8 cellular contexts compared by ENCODE assay signal in the genomic region with DNA sequence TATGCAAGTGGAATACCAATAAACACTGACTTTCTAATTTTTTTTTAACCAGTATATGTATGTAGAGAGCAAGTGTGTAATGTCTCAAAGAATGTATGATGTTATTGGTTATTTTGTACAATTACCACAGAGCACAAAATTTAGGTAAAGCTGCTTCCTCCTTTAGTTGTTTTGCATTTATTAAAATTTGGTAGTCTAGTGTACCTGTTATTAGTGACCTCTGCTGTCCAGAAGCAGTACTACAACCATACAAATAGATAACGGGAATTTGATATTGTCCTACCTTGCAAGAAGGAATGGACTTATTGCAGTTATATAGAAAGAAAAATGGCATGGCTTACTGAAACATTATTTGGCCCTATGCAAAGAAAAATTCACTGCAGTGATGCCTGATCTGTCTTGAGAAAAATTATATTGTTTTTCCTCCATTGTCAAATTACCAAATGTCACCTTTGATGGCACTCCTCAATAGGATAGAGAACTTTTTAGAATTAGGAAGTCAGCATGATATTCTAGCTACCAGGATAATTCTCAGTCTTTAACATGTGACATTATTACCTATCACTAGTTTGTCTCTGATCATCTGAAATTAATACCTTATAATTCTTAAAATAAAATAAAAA.
DNase-seq lines count a peak whose midpoint lies in the region; ATAC-seq and TF ChIP-seq lines count a peak whose summit lies in the region.

No MANE protein-coding gene starts in this region.

- ATAC-seq in HG03045 (IDR thresholded peaks at IDR 0.05; ENCODE audit: unreplicated experiment) (no peak), HG02588 (IDR thresholded peaks at IDR 0.05; ENCODE audit: unreplicated experiment) (no peak)

- peaks cover 6% of the 10 kb centered on the region for H3K27me3 Mint-ChIP-seq in activated CD4-positive, alpha-beta T cell treated with anti-CD3 and anti-CD28 coated beads, Interleukin-2, amount 10 ng/mL, durations not matched to agents 7 days and 5 days

- H4K12ac ChIP-seq in trophoblast cell (ENCODE audit: low read depth, low read length): no peak overlapping the region

- H3K9me3 Mint-ChIP-seq in activated CD4-positive, alpha-beta T cell treated with anti-CD3 and anti-CD28 coated beads, Interleukin-2, amount 10 ng/mL, durations not matched to agents 7 days and 5 days: no peaks in the 10 kb centered on the region

- H3K79me2 ChIP-seq in trophoblast cell (ENCODE audit: control insufficient read depth, insufficient read depth, low read length, poor library complexity): no peaks in the 10 kb centered on the region

- H3K9me3 ChIP-seq in esophagus muscularis mucosa (no peaks in the 10 kb centered on the region), trophoblast cell (ENCODE audit: insufficient read depth, low read depth, low read length) (no peaks in the 10 kb centered on the region)

- no peak overlapping the region for H2AFZ ChIP-seq in trophoblast cell (ENCODE audit: insufficient read depth, low read length, poor library complexity)

- H3K4ac ChIP-seq in trophoblast cell (ENCODE audit: low read depth, low read length): no peak overlapping the region

- 0% methylated on average over 1 of the region's 1 CpG for WGBS in esophagus muscularis mucosa
- no CpG with 5 or more reads among the region's 1 CpG for WGBS in trophoblast cell (ENCODE audit: extremely low coverage, insufficient coverage, insufficient read length)

- POLR2A ChIA-PET in activated CD4-positive, alpha-beta T cell treated with anti-CD3 and anti-CD28 coated beads, Interleukin-2, amount 10 ng/mL, durations not matched to agents 7 days and 5 days (lab: Charles Lee): no interaction called here

- H3K4me3 ChIP-seq in esophagus muscularis mucosa (no peak overlapping the region), trophoblast cell (ENCODE audit: low read depth, low read length) (no peak overlapping the region)

- intact Hi-C loops in esophagus muscularis mucosa (cut with DNase I): loop anchor here (5.0 to 10.0 kb wide), 2 partner anchors 154 to 321 kb away; no protein-coding TSS in a partner anchor

- no peaks in the 10 kb centered on the region for H3K79me1 ChIP-seq in trophoblast cell (ENCODE audit: low read length)

- H3K36me3 Mint-ChIP-seq in activated CD4-positive, alpha-beta T cell treated with anti-CD3 and anti-CD28 coated beads, Interleukin-2, amount 10 ng/mL, durations not matched to agents 7 days and 5 days (ENCODE audit: low read depth): no peaks in the 10 kb centered on the region

- H3K14ac ChIP-seq in trophoblast cell (ENCODE audit: low read length): no peak overlapping the region

- no peak for TF ChIP-seq POLR2A in esophagus muscularis mucosa (IDR thresholded peaks at IDR 0.05; ENCODE audit: low read depth)

- H3K4me3 Mint-ChIP-seq in activated CD4-positive, alpha-beta T cell treated with anti-CD3 and anti-CD28 coated beads, Interleukin-2, amount 10 ng/mL, durations not matched to agents 7 days and 5 days: no peak overlapping the region

- no peak overlapping the region for H2BK5ac ChIP-seq in trophoblast cell (ENCODE audit: low read depth, low read length, poor library complexity)

- H3K36me3 ChIP-seq in esophagus muscularis mucosa: no peaks in the 10 kb centered on the region
- no peaks in the 10 kb centered on the region for H3K36me3 ChIP-seq in trophoblast cell (ENCODE audit: control insufficient read depth in 1 of 2, insufficient read depth in 2 of 2, low read length in 2 of 2)

- H3K27me3 ChIP-seq in esophagus muscularis mucosa (no peaks in the 10 kb centered on the region), trophoblast cell (ENCODE audit: insufficient read depth, low read length) (no peaks in the 10 kb centered on the region)

- no peak overlapping the region for H3K18ac ChIP-seq in trophoblast cell (ENCODE audit: low read length)

- no peak overlapping the region for H3K4me2 ChIP-seq in trophoblast cell (ENCODE audit: low read length)

- H4K91ac ChIP-seq in trophoblast cell (ENCODE audit: low read depth, low read length): no peak overlapping the region

- H2AK5ac ChIP-seq in trophoblast cell (ENCODE audit: low read length): no peak overlapping the region

- TF ChIP-seq CTCF in esophagus muscularis mucosa (IDR thresholded peaks at IDR 0.05): peak; percentile 71 to 86 (median 72)

- H3K27ac Mint-ChIP-seq in activated CD4-positive, alpha-beta T cell treated with anti-CD3 and anti-CD28 coated beads, Interleukin-2, amount 10 ng/mL, durations not matched to agents 7 days and 5 days: no peak overlapping the region

- CTCF ChIA-PET in activated CD4-positive, alpha-beta T cell treated with anti-CD3 and anti-CD28 coated beads, Interleukin-2, amount 10 ng/mL, durations not matched to agents 7 days and 5 days (lab: Charles Lee): no interaction called here

- no peak overlapping the region for H2BK12ac ChIP-seq in trophoblast cell (ENCODE audit: low read length)

- no peaks in the 10 kb centered on the region for H3K4me1 ChIP-seq in esophagus muscularis mucosa
- H3K4me1 ChIP-seq in trophoblast cell (ENCODE audit: control insufficient read depth in 1 of 2, insufficient read depth in 2 of 2, low read length in 2 of 2): peaks cover 3% of the 10 kb centered on the region in 2 experiments

- no peak for TF ChIP-seq EP300 in esophagus muscularis mucosa (IDR thresholded peaks at IDR 0.05)

- no peak overlapping the region for H3K9ac ChIP-seq in trophoblast cell (ENCODE audit: low read length)

- no peak overlapping the region for H2BK120ac ChIP-seq in trophoblast cell (ENCODE audit: insufficient read depth, low read length, poor library complexity)

- H3K27ac ChIP-seq in esophagus muscularis mucosa (replicated peaks in 1 of 4) (no peak overlapping the region), trophoblast cell (ENCODE audit: low read depth, low read length) (no peak overlapping the region)

- DNase-seq in activated CD4-positive, alpha-beta T cell treated with anti-CD3 and anti-CD28 coated beads, Interleukin-2, amount 10 ng/mL, durations not matched to agents 7 days and 5 days: peak; percentile 54
- DNase-seq in activated CD4-positive, alpha-beta T cell treated with anti-CD3 and anti-CD28 coated beads for 1 hour: no peak
- DNase-seq in Kasumi-1 (lab: John Stamatoyannopoulos, UW): peak; percentile 44 to 45
- peak; percentile 47 for DNase-seq in RPMI8226
- no peak for DNase-seq in esophagus muscularis mucosa (ENCODE audit: extremely low spot score)
- peak; percentile 19 to 83 for DNase-seq in trophoblast cell

- no peak overlapping the region for H4K8ac ChIP-seq in trophoblast cell (ENCODE audit: low read depth, low read length)

- peaks cover 1% of the 10 kb centered on the region for H3K4me1 Mint-ChIP-seq in activated CD4-positive, alpha-beta T cell treated with anti-CD3 and anti-CD28 coated beads, Interleukin-2, amount 10 ng/mL, durations not matched to agents 7 days and 5 days

- no peak overlapping the region for H3K23ac ChIP-seq in trophoblast cell (ENCODE audit: low read length)

Comparison
In these comparisons a context has a peak if more than half of its experiments do, and no peak if none do; other contexts are left out.
1. DNase-seq: peak in activated CD4-positive, alpha-beta T cell treated with anti-CD3 and anti-CD28 coated beads, Interleukin-2, amount 10 ng/mL, durations not matched to agents 7 days and 5 days (single experiment), Kasumi-1 (2 of 2), RPMI8226 (single experiment) and trophoblast cell (2 of 2); none in activated CD4-positive, alpha-beta T cell treated with anti-CD3 and anti-CD28 coated beads for 1 hour (single experiment) and esophagus muscularis mucosa (single experiment).